In genomic region chr12:9699898-9700605, GRCh38 we compare ENCODE assay signal across 1 cellular context.
TF ChIP-seq lines count a peak whose summit lies in the region.

No MANE protein-coding gene starts in this region.

TF ChIP-seq in K562, 482 proteins besides CTCF, POLR2A, EP300 and RAD21 (continued from another document):
- TF ChIP-seq HDAC2 (IDR thresholded peaks at IDR 0.05): no peak
- TF ChIP-seq NFE2 (IDR thresholded peaks at IDR 0.05; ENCODE audit: low read depth): no peak
- TF ChIP-seq ZNF561 (CRISPR knock-in tag; conservative IDR thresholded peaks at IDR 0.05): no peak
- no peak for TF ChIP-seq ZNF384 (IDR thresholded peaks at IDR 0.05; ENCODE audit: low read depth, low read length)
- no peak for TF ChIP-seq ZNF274 (IDR thresholded peaks at IDR 0.05; ENCODE audit: borderline replicate concordance, low read depth, low read length)
- no peak for TF ChIP-seq ETV6 (IDR thresholded peaks at IDR 0.05; ENCODE audit: borderline replicate concordance in 1 of 2, low read depth in 2 of 2, low read length in 1 of 2)
- TF ChIP-seq ETV6 (CRISPR knock-in tag; IDR thresholded peaks at IDR 0.05; ENCODE audit: borderline replicate concordance): no peak
- no peak for TF ChIP-seq TARDBP (IDR thresholded peaks at IDR 0.05)
- no peak for TF ChIP-seq MYC (IDR thresholded peaks at IDR 0.05; ENCODE audit: low read depth, low read length)
- TF ChIP-seq MYC (CRISPR knock-in tag; IDR thresholded peaks at IDR 0.05; ENCODE audit: borderline replicate concordance, low read depth): no peak
- no peak for TF ChIP-seq CHD1 (IDR thresholded peaks at IDR 0.05; ENCODE audit: low read length)
